Comparison of ENCODE assay signal across 8 cellular contexts in genomic region chr3:105369501-105370371, GRCh38. TPM values are rescaled to one million over a fixed set of nuclear protein-coding genes. Genes with fewer than 3 reads are reported as not detected.
A peak's percentile ranks its signal among the peaks of the same experiment; 100 is the strongest.
DNase-seq lines count a peak whose midpoint lies in the region; ATAC-seq, FAIRE-seq and TF ChIP-seq lines count a peak whose summit lies in the region.

No MANE protein-coding gene starts in this region.

- peaks cover 17% of the 10 kb centered on the region for H3K27me3 Mint-ChIP-seq in activated naive CD8-positive, alpha-beta T cell treated with anti-CD3 and anti-CD28 coated beads for 36 hours
- H3K27me3 Mint-ChIP-seq in osteocyte (ENCODE audit: unreplicated experiment): no peaks in the 10 kb centered on the region

- CTCF ChIA-PET in RWPE1 (lab: Yijun Ruan, JAX): interaction anchor here (0.6 to 1.0 kb wide), 6 partner anchors 36 to 793 kb away, joined by 3 to 4 read pairs (median 4); no protein-coding TSS in a partner anchor

- no peaks in the 10 kb centered on the region for H3K9me3 Mint-ChIP-seq in activated naive CD8-positive, alpha-beta T cell treated with anti-CD3 and anti-CD28 coated beads for 36 hours
- H3K9me3 Mint-ChIP-seq in osteocyte (ENCODE audit: unreplicated experiment): no peaks in the 10 kb centered on the region

- peak overlapping the region; percentile 97 for H3K27ac ChIP-seq in RWPE1

- DNase-seq in Daoy (ENCODE audit: low read depth) (peak; percentile 71), KG1 (lab: John Stamatoyannopoulos, UW) (peak; percentile 72), RWPE1 (ENCODE audit: low spot score) (peak; percentile 16), cardiac septum (ENCODE audit: low spot score) (peak; percentile 84), osteocyte (ENCODE audit: extremely low spot score, unreplicated experiment) (peak; percentile 87), GM12892 (ENCODE audit: insufficient read length) (no peak)
- peak; percentile 50 for DNase-seq in activated naive CD8-positive, alpha-beta T cell treated with anti-CD3 and anti-CD28 coated beads for 36 hours

- TF ChIP-seq CTCF in RWPE1 (conservative IDR thresholded peaks at IDR 0.05; ENCODE audit: low read depth): peak; percentile 92
- TF ChIP-seq CTCF in osteocyte (IDR thresholded peaks at IDR 0.05): peak; percentile 68

- intact Hi-C loops in cardiac septum (cut with DNase I): loop anchor here (10.0 kb wide), 2 partner anchors 745 to 1095 kb away; no protein-coding TSS in a partner anchor

- no peak for FAIRE-seq in GM12892 (lab: Jason Lieb, UNC)

- ATAC-seq in GM21723 (IDR thresholded peaks at IDR 0.05; ENCODE audit: unreplicated experiment): peak; percentile 18

- peaks cover 3% of the 10 kb centered on the region for H3K36me3 Mint-ChIP-seq in activated naive CD8-positive, alpha-beta T cell treated with anti-CD3 and anti-CD28 coated beads for 36 hours
- peaks cover 2% of the 10 kb centered on the region for H3K36me3 Mint-ChIP-seq in osteocyte (ENCODE audit: unreplicated experiment)

- peaks cover 27% of the 10 kb centered on the region for H3K4me1 Mint-ChIP-seq in activated naive CD8-positive, alpha-beta T cell treated with anti-CD3 and anti-CD28 coated beads for 36 hours
- peaks cover 46% of the 10 kb centered on the region for H3K4me1 Mint-ChIP-seq in osteocyte (ENCODE audit: unreplicated experiment)

- no peak for TF ChIP-seq POLR2A in GM12892 (IDR thresholded peaks at IDR 0.05; ENCODE audit: low read depth, low read length)

- H3K27ac Mint-ChIP-seq in activated naive CD8-positive, alpha-beta T cell treated with anti-CD3 and anti-CD28 coated beads for 36 hours: peak overlapping the region; percentile 99
- H3K27ac Mint-ChIP-seq in osteocyte (ENCODE audit: unreplicated experiment): peak overlapping the region; percentile 99

- POLR2A ChIA-PET in RWPE1 (lab: Yijun Ruan, JAX; ENCODE audit: low non-redundant PET): no interaction called here

- peak overlapping the region; percentile 90 for H3K4me3 Mint-ChIP-seq in activated naive CD8-positive, alpha-beta T cell treated with anti-CD3 and anti-CD28 coated beads for 36 hours
- peak overlapping the region; percentile 99 for H3K4me3 Mint-ChIP-seq in osteocyte (ENCODE audit: unreplicated experiment)

RNA-seq across cellular contexts. Expression of gene ALCAM, which starts 3.0 kb away (rescaled TPM):
- 94.2 and 102 TPM in 2 replicates for total RNA-seq in Daoy (2014; rRNA removed; shearing (Covaris generic))
- total RNA-seq in activated naive CD8-positive, alpha-beta T cell treated with anti-CD3 and anti-CD28 coated beads for 36 hours: 10 to 100 TPM; 20.9 to 21.7 TPM
- total RNA-seq in cardiac septum (8.3 TPM), osteocyte (242 and 253 TPM in 2 replicates)
- polyA plus RNA-seq in GM12892 (2012; ENCODE audit: missing spikeins): 29.3 TPM
